Comparison of ENCODE assay signal across 8 cellular contexts in the genomic region with DNA sequence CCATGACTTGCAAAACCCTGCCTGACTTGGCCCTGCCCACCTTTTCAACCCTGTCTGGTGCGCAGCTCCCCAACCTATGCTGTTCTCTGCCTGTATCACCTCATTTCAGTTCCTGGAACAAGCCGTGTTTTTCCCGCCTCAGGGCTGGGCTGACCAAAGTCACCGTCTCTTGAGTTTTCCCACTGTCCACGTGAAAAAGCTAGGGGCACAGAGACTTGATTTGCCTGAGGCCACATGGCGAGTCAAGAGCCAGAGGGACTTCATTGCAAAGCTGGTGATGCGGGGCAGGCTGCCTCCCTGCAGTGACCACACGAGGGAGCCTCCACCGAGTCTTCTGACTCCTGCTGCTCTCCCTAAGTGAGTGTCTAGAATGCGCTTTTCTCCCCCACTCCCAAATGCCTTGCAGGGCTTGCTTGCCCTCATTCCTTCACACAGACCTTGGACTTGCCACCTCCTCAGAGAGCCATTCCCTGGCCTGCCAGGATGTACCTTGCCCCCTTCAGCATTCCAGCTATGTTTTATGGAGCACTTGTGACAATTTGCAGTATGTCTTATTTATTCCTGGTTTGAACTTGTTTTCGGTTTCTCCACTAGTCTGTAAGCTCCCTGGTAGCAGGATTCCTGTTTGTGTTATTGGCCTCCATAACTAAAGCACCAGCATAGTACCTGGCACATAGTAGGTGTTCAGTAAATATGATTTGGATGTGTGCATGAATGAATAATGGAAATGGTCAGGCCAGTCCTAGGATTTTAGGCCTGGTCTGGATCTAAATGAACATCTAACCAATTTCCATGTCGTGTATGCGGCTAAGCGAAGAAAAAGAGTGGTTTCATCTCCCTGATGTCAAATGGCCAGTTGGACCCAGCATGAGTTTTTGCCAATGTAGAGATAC.
A peak's percentile ranks its signal among the peaks of the same experiment; 100 is the strongest.
DNase-seq lines count a peak whose midpoint lies in the region; ATAC-seq lines count a peak whose summit lies in the region.

No MANE protein-coding gene starts in this region.

- ATAC-seq in stimulated activated naive CD8-positive, alpha-beta T cell treated with anti-CD3 and anti-CD28 coated beads, Interleukin-15, amount 100 ng/mL, for 72 hours, result peak; percentile 67
- ATAC-seq in HG03045 (IDR thresholded peaks at IDR 0.05; ENCODE audit: unreplicated experiment), result no peak

- H3K4me3 Mint-ChIP-seq in stimulated activated naive CD8-positive, alpha-beta T cell treated with anti-CD3 and anti-CD28 coated beads, Interleukin-15, amount 100 ng/mL, for 72 hours, result no peak overlapping the region

- H3K27ac ChIP-seq in caudate nucleus (ENCODE audit: low read depth, low read length), result no peak overlapping the region

- H3K4me1 Mint-ChIP-seq in stimulated activated naive CD8-positive, alpha-beta T cell treated with anti-CD3 and anti-CD28 coated beads, Interleukin-15, amount 100 ng/mL, for 72 hours, result peaks cover 16% of the 10 kb centered on the region

- H3K27ac Mint-ChIP-seq in stimulated activated naive CD8-positive, alpha-beta T cell treated with anti-CD3 and anti-CD28 coated beads, Interleukin-15, amount 100 ng/mL, for 72 hours, result peak overlapping the region; percentile 12 to 54

- H3K9me3 Mint-ChIP-seq in stimulated activated naive CD8-positive, alpha-beta T cell treated with anti-CD3 and anti-CD28 coated beads, Interleukin-15, amount 100 ng/mL, for 72 hours, result no peaks in the 10 kb centered on the region

- DNase-seq in DMS79 treated with DMSO at 0.1 percent for 48 hours (lab: John Stamatoyannopoulos, UW) (peak; percentile 11), DMS79 (lab: John Stamatoyannopoulos, UW) (no peak), HT-29 (ENCODE audit: low spot score) (peak; percentile 67), RPMI7951 (ENCODE audit: low read depth) (peak; percentile 65), caudate nucleus (lab: John Stamatoyannopoulos, UW) (peak in 46 of 61 donors; percentile 1 to 57 (median 24)), left kidney (ENCODE audit: low read depth, low spot score) (peak; percentile 80)
- peak in 1 of 2 donors; percentile 8 for DNase-seq in stimulated activated naive CD8-positive, alpha-beta T cell treated with anti-CD3 and anti-CD28 coated beads, Interleukin-15, amount 100 ng/mL, for 72 hours

- no peaks in the 10 kb centered on the region for H3K27me3 Mint-ChIP-seq in stimulated activated naive CD8-positive, alpha-beta T cell treated with anti-CD3 and anti-CD28 coated beads, Interleukin-15, amount 100 ng/mL, for 72 hours
